Comparison of ENCODE assay signal across 30 cellular contexts in the genomic region with DNA sequence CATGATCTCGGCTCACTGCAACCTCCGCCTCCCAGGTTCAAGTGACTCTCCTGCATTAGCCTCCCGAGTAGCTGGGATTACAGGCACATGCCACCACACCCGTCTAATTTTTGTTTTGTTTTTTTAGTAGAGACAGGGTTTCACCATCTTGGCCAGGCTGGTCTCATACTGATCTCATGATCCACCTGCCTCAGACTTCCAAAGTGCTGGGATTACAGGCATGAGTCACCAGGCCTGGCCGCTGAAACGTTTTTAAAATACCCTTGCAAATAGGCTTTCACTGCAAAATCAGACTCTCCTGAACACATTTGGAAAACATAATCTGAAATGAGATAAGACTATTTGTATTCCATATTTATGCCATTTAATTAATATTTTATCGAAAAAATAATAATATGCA.
"Had no signal": no experiment of that assay in that cellular context is flagged by ENCODE, and none has a peak within 500 bp of the region (broad histone marks: within the 10 kb centered on the region; RNA-seq: fewer than 3 reads in every experiment).

No MANE protein-coding gene starts in this region.

- H3K4me3 Mint-ChIP-seq: activated CD8-positive, alpha-beta memory T cell treated with anti-CD3 and anti-CD28 coated beads, Interleukin-2, amount 10 ng/mL, durations not matched to agents 7 days and 5 days; activated naive CD4-positive, alpha-beta T cell treated with anti-CD3 and anti-CD28 coated beads, Interleukin-2, amount 10 ng/mL, durations not matched to agents 7 days and 5 days; activated naive CD8-positive, alpha-beta T cell treated with anti-CD3 and anti-CD28 coated beads for 36 hours; activated T-cell treated with anti-CD3 and anti-CD28 coated beads, Interleukin-2, amount 50 U/mL, for 4 hours; central memory CD8-positive, alpha-beta T cell; T-helper 1 cell treated with Interleukin-12 subunit alpha and Interleukin-12 subunit beta and Interleukin-4 antibody, amounts not matched to agents 30 μg/mL and 1 μg/mL, for 36 hours; WTC11 had no signal

- DNase-seq: activated CD4-positive, alpha-beta T cell treated with anti-CD3 and anti-CD28 coated beads for 48 hours; activated CD4-positive, alpha-beta T cell treated with anti-CD3 and anti-CD28 coated beads, Interleukin-2, amount 50 U/mL, for 4 hours; activated CD4-positive, CD25-positive, alpha-beta regulatory T cell treated with anti-CD3 and anti-CD28 coated beads, Interleukin-2, amount 50 U/mL, for 72 hours; activated CD8-positive, alpha-beta memory T cell treated with anti-CD3 and anti-CD28 coated beads, Interleukin-2, amount 10 ng/mL, durations not matched to agents 7 days and 5 days; activated gamma-delta T cell; activated naive CD4-positive, alpha-beta T cell treated with anti-CD3 and anti-CD28 coated beads, Interleukin-2, amount 10 ng/mL, durations not matched to agents 7 days and 5 days; activated naive CD8-positive, alpha-beta T cell treated with anti-CD3 and anti-CD28 coated beads for 36 hours; activated T-cell treated with anti-CD3 and anti-CD28 coated beads, Interleukin-2, amount 50 U/mL, for 4 hours; anterior cingulate cortex; Kasumi-1; MV-4-11; NCI-H1092 treated with DMSO at 0.1 percent for 48 hours; NCI-H1417 treated with DMSO at 0.1 percent for 48 hours; NCI-H1694; NCI-H2029; NCI-H2107; NCI-H2171 treated with DMSO at 0.1 percent for 48 hours; NCI-H345; NCI-H510A; NCI-H526 treated with DMSO at 0.1 percent for 48 hours; NCI-H82; NK-92 treated with Interleukin-12 subunit alpha and Interleukin-12 subunit beta, amount 100 ng/mL, for 24 hours; OCI-M1; Peyer's patch; Right ventricle myocardium superior had no signal

- H3K36me3 Mint-ChIP-seq: activated CD8-positive, alpha-beta memory T cell treated with anti-CD3 and anti-CD28 coated beads, Interleukin-2, amount 10 ng/mL, durations not matched to agents 7 days and 5 days; activated naive CD4-positive, alpha-beta T cell treated with anti-CD3 and anti-CD28 coated beads, Interleukin-2, amount 10 ng/mL, durations not matched to agents 7 days and 5 days; activated naive CD8-positive, alpha-beta T cell treated with anti-CD3 and anti-CD28 coated beads for 36 hours; WTC11 had no signal

- ATAC-seq: activated CD8-positive, alpha-beta memory T cell treated with anti-CD3 and anti-CD28 coated beads, Interleukin-2, amount 10 ng/mL, durations not matched to agents 7 days and 5 days; activated T-cell treated with anti-CD3 and anti-CD28 coated beads, Interleukin-2, amount 50 U/mL, for 4 hours; SK-N-SH treated with all-trans-retinoic acid at 6 μM for 48 hours; WTC11 had no signal

- H3K9me3 Mint-ChIP-seq: activated naive CD4-positive, alpha-beta T cell treated with anti-CD3 and anti-CD28 coated beads, Interleukin-2, amount 10 ng/mL, durations not matched to agents 7 days and 5 days; activated naive CD8-positive, alpha-beta T cell treated with anti-CD3 and anti-CD28 coated beads for 36 hours; T-helper 1 cell treated with Interleukin-12 subunit alpha and Interleukin-12 subunit beta and Interleukin-4 antibody, amounts not matched to agents 30 μg/mL and 1 μg/mL, for 36 hours; WTC11 had no signal

- H3K4me3 ChIP-seq: Peyer's patch, SJSA1 had no signal

- H3K27me3 Mint-ChIP-seq: activated CD8-positive, alpha-beta memory T cell treated with anti-CD3 and anti-CD28 coated beads, Interleukin-2, amount 10 ng/mL, durations not matched to agents 7 days and 5 days; activated naive CD4-positive, alpha-beta T cell treated with anti-CD3 and anti-CD28 coated beads, Interleukin-2, amount 10 ng/mL, durations not matched to agents 7 days and 5 days; activated naive CD8-positive, alpha-beta T cell treated with anti-CD3 and anti-CD28 coated beads for 36 hours; central memory CD8-positive, alpha-beta T cell had no signal

- H3K4me1 Mint-ChIP-seq: activated CD8-positive, alpha-beta memory T cell treated with anti-CD3 and anti-CD28 coated beads, Interleukin-2, amount 10 ng/mL, durations not matched to agents 7 days and 5 days; activated naive CD4-positive, alpha-beta T cell treated with anti-CD3 and anti-CD28 coated beads, Interleukin-2, amount 10 ng/mL, durations not matched to agents 7 days and 5 days; activated naive CD8-positive, alpha-beta T cell treated with anti-CD3 and anti-CD28 coated beads for 36 hours; central memory CD8-positive, alpha-beta T cell; WTC11 had no signal

- H3K27ac Mint-ChIP-seq: activated CD8-positive, alpha-beta memory T cell treated with anti-CD3 and anti-CD28 coated beads, Interleukin-2, amount 10 ng/mL, durations not matched to agents 7 days and 5 days; activated naive CD4-positive, alpha-beta T cell treated with anti-CD3 and anti-CD28 coated beads, Interleukin-2, amount 10 ng/mL, durations not matched to agents 7 days and 5 days; activated naive CD8-positive, alpha-beta T cell treated with anti-CD3 and anti-CD28 coated beads for 36 hours; T-helper 1 cell treated with Interleukin-12 subunit alpha and Interleukin-12 subunit beta and Interleukin-4 antibody, amounts not matched to agents 30 μg/mL and 1 μg/mL, for 36 hours; WTC11 had no signal
